ENCODE assay signal across 1 cellular context in genomic region chr17:69588739-69589334, GRCh38.
A peak's percentile ranks its signal among the peaks of the same experiment; 100 is the strongest.
TF ChIP-seq lines count a peak whose summit lies in the region.

No MANE protein-coding gene starts in this region.

TF ChIP-seq in HEK293, 187 proteins besides CTCF, POLR2A, EP300 and RAD21 (continued from another document):
- TF ChIP-seq ZNF645 (tag by site-specific recombination; IDR thresholded peaks at IDR 0.05) (no peak), ZNF555 (tag by site-specific recombination; conservative IDR thresholded peaks at IDR 0.05) (no peak), ZNF239 (tag by site-specific recombination; IDR thresholded peaks at IDR 0.05) (no peak), ZNF658 (tag by site-specific recombination; IDR thresholded peaks at IDR 0.05) (no peak), ZNF747 (tag by site-specific recombination; IDR thresholded peaks at IDR 0.05) (no peak), ZNF280C (tag by site-specific recombination; IDR thresholded peaks at IDR 0.05) (no peak), ZNF133 (tag by site-specific recombination; IDR thresholded peaks at IDR 0.05) (no peak), PRDM4 (tag by site-specific recombination; IDR thresholded peaks at IDR 0.05) (peak; percentile 58; the same call in 1 of the 2 replicates), SP3 (tag by site-specific recombination; IDR thresholded peaks at IDR 0.05) (0 out of 2 replicates have a peak, but pooled peaks have one; percentile 21), ZSCAN30 (tag by site-specific recombination; IDR thresholded peaks at IDR 0.05) (0 out of 2 replicates have a peak, but pooled peaks have one; percentile 50), ZNF394 (tag by site-specific recombination; IDR thresholded peaks at IDR 0.05; ENCODE audit: borderline replicate concordance) (no peak), ZNF585B (tag by site-specific recombination; IDR thresholded peaks at IDR 0.05) (no peak), SCRT1 (tag by site-specific recombination; IDR thresholded peaks at IDR 0.05; ENCODE audit: borderline replicate concordance) (peak; percentile 37; the same call in 1 of the 2 replicates), PRDM6 (tag by site-specific recombination; IDR thresholded peaks at IDR 0.05) (peak; percentile 89), OVOL3 (tag by site-specific recombination; IDR thresholded peaks at IDR 0.05) (peak; percentile 77; the same call in 1 of the 2 replicates), AEBP2 (tag by site-specific recombination; IDR thresholded peaks at IDR 0.05; ENCODE audit: borderline replicate concordance) (no peak), ZNF610 (tag by site-specific recombination; IDR thresholded peaks at IDR 0.05; ENCODE audit: borderline replicate concordance) (peak; percentile 49; the same call in 1 of the 2 replicates), ZNF600 (tag by site-specific recombination; IDR thresholded peaks at IDR 0.05) (no peak), BCL6B (tag by site-specific recombination; IDR thresholded peaks at IDR 0.05) (peak; percentile 23; the same call in 1 of the 2 replicates)
